ENCODE assay signal across 11 cellular contexts in the genomic region with DNA sequence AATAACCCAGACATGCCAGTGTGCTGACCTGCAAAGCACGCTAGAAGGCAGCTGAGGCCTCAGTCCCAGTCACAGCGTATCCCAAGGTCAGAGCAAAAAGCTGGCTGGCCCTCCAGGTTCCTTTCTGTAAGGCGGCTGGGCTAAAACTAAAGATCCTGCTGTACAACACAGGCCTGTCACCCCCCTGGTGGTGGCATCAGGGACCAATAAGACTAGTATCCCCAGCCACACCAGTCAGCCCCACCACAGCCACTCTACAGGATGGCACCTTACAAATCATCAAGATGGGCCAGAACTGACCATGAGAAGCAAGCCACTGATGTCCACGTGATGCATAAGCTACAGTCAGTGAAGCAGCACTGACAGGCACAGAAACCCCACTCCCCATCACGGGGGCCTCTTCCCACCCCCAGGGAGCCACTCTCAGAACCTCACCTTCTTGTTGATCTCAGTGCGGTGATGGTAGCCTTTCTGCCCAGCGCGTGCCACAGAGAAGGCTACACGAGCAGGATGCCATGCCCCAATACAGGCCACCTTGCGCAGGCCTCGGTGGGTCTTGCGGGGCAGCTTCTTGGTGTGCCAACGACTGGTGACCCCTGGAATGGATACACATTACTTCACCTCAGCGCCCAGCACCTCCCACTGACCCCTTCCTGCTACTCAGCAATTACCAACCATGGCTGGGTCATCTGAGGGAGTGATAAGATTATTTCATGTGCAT. TPM values are rescaled to one million over a fixed set of nuclear protein-coding genes. Genes with fewer than 3 reads are reported as not detected.
A peak's percentile ranks its signal among the peaks of the same experiment; 100 is the strongest.
DNase-seq lines count a peak whose midpoint lies in the region; ATAC-seq and TF ChIP-seq lines count a peak whose summit lies in the region.
"Had no signal": no experiment of that assay in that cellular context is flagged by ENCODE, and none has a peak within 500 bp of the region (broad histone marks: within the 10 kb centered on the region; RNA-seq: fewer than 3 reads in every experiment).

No MANE protein-coding gene starts in this region.

- DNase-seq in activated CD4-positive, alpha-beta memory T cell treated with anti-CD3 and anti-CD28 coated beads for 36 hours: no peak
- no peak for DNase-seq in activated CD4-positive, alpha-beta memory T cell treated with anti-CD3 and anti-CD28 coated beads, Interleukin-2, amount 10 ng/mL, durations not matched to agents 7 days and 5 days
- DNase-seq in T-helper 17 cell: no peak
- DNase-seq in erythroblast (lab: John Stamatoyannopoulos, UW): peak; percentile 19 to 32
- DNase-seq in SK-N-DZ (ENCODE audit: low spot score): no peak
- no peak for DNase-seq in Kasumi-1 (lab: John Stamatoyannopoulos, UW)
- no peak for DNase-seq in MG63
- DNase-seq: activated B cell treated with CpG ODN at 0.5 μM for 24 hours, NCI-H1694 had no signal

- no peak for TF ChIP-seq POLR2A in erythroblast (IDR thresholded peaks at IDR 0.05; ENCODE audit: low read length)

- no peaks in the 10 kb centered on the region for H3K9me3 ChIP-seq in T-helper 17 cell (ENCODE audit: control insufficient read depth, low read length, poor library complexity, severe bottlenecking)
- H3K9me3 ChIP-seq in MG63: peaks cover 4% of the 10 kb centered on the region; the same call in 1 of the 2 replicates
- H3K9me3 ChIP-seq: left lung had no signal

- intact Hi-C loops in activated CD4-positive, alpha-beta memory T cell treated with anti-CD3 and anti-CD28 coated beads for 36 hours (cut with micrococcal nuclease): loop anchor here (10.0 kb wide), 2 partner anchors 560 to 590 kb away; a partner anchor contains a TSS

- H3K27ac Mint-ChIP-seq in activated CD4-positive, alpha-beta memory T cell treated with anti-CD3 and anti-CD28 coated beads for 36 hours: peak overlapping the region; percentile 13
- no peak overlapping the region for H3K27ac Mint-ChIP-seq in activated CD4-positive, alpha-beta memory T cell treated with anti-CD3 and anti-CD28 coated beads, Interleukin-2, amount 10 ng/mL, durations not matched to agents 7 days and 5 days
- H3K27ac Mint-ChIP-seq in T-helper 17 cell: peak overlapping the region; percentile 100
- H3K27ac Mint-ChIP-seq in stimulated activated naive CD8-positive, alpha-beta T cell treated with anti-CD3 and anti-CD28 coated beads, Interleukin-15, Interleukin-2, amounts not matched to agents 100 ng/mL and 50 ng/mL, for 24 hours: peak overlapping the region; percentile 100

- CTCF ChIA-PET in activated CD4-positive, alpha-beta memory T cell treated with anti-CD3 and anti-CD28 coated beads for 36 hours (lab: Charles Lee): interaction anchor here (0.9 to 7.0 kb wide), 5 partner anchors 8 to 445 kb away, joined by 3 to 68 read pairs (median 5); no protein-coding TSS in a partner anchor
- CTCF ChIA-PET in activated CD4-positive, alpha-beta memory T cell treated with anti-CD3 and anti-CD28 coated beads, Interleukin-2, amount 10 ng/mL, durations not matched to agents 7 days and 5 days (lab: Charles Lee): interaction anchor here (0.8 to 8.1 kb wide), 6 partner anchors 10 to 311 kb away, joined by 3 to 115 read pairs (median 11); a partner anchor contains a TSS

- H3K36me3 Mint-ChIP-seq in activated CD4-positive, alpha-beta memory T cell treated with anti-CD3 and anti-CD28 coated beads for 36 hours: peaks cover 76% of the 10 kb centered on the region
- peaks cover 82% of the 10 kb centered on the region for H3K36me3 Mint-ChIP-seq in activated CD4-positive, alpha-beta memory T cell treated with anti-CD3 and anti-CD28 coated beads, Interleukin-2, amount 10 ng/mL, durations not matched to agents 7 days and 5 days (ENCODE audit: low read depth)
- H3K36me3 Mint-ChIP-seq in T-helper 17 cell (ENCODE audit: low read depth): peaks cover 5% of the 10 kb centered on the region
- peaks cover 81% of the 10 kb centered on the region for H3K36me3 Mint-ChIP-seq in stimulated activated naive CD8-positive, alpha-beta T cell treated with anti-CD3 and anti-CD28 coated beads, Interleukin-15, Interleukin-2, amounts not matched to agents 100 ng/mL and 50 ng/mL, for 24 hours (ENCODE audit: low read depth)

- H3K4me3 ChIP-seq in MG63: no peak overlapping the region

- no peaks in the 10 kb centered on the region for H3K9me3 Mint-ChIP-seq in activated CD4-positive, alpha-beta memory T cell treated with anti-CD3 and anti-CD28 coated beads for 36 hours
- no peaks in the 10 kb centered on the region for H3K9me3 Mint-ChIP-seq in activated CD4-positive, alpha-beta memory T cell treated with anti-CD3 and anti-CD28 coated beads, Interleukin-2, amount 10 ng/mL, durations not matched to agents 7 days and 5 days
- no peaks in the 10 kb centered on the region for H3K9me3 Mint-ChIP-seq in stimulated activated naive CD8-positive, alpha-beta T cell treated with anti-CD3 and anti-CD28 coated beads, Interleukin-15, Interleukin-2, amounts not matched to agents 100 ng/mL and 50 ng/mL, for 24 hours
- H3K9me3 Mint-ChIP-seq: activated B cell treated with CpG ODN at 0.5 μM for 24 hours had no signal

- POLR2A ChIA-PET in activated CD4-positive, alpha-beta memory T cell treated with anti-CD3 and anti-CD28 coated beads for 36 hours (lab: Charles Lee): interaction anchor here (1.0 to 2.0 kb wide), 2 partner anchors 214 to 215 kb away, joined by 3 to 4 read pairs; no protein-coding TSS in a partner anchor
- POLR2A ChIA-PET in activated CD4-positive, alpha-beta memory T cell treated with anti-CD3 and anti-CD28 coated beads, Interleukin-2, amount 10 ng/mL, durations not matched to agents 7 days and 5 days (lab: Charles Lee): interaction anchor here (0.8 to 7.4 kb wide), 5 partner anchors 8 to 208 kb away, joined by 3 to 134 read pairs (median 4); no protein-coding TSS in a partner anchor

- H3K4me3 Mint-ChIP-seq in activated CD4-positive, alpha-beta memory T cell treated with anti-CD3 and anti-CD28 coated beads for 36 hours: no peak overlapping the region
- no peak overlapping the region for H3K4me3 Mint-ChIP-seq in activated CD4-positive, alpha-beta memory T cell treated with anti-CD3 and anti-CD28 coated beads, Interleukin-2, amount 10 ng/mL, durations not matched to agents 7 days and 5 days
- no peak overlapping the region for H3K4me3 Mint-ChIP-seq in T-helper 17 cell
- peak overlapping the region; percentile 99 for H3K4me3 Mint-ChIP-seq in stimulated activated naive CD8-positive, alpha-beta T cell treated with anti-CD3 and anti-CD28 coated beads, Interleukin-15, Interleukin-2, amounts not matched to agents 100 ng/mL and 50 ng/mL, for 24 hours
- H3K4me3 Mint-ChIP-seq: activated B cell treated with CpG ODN at 0.5 μM for 24 hours had no signal

- peaks cover 81% of the 10 kb centered on the region for H3K36me3 ChIP-seq in MG63

- no peaks in the 10 kb centered on the region; the same call in 1 of the 2 replicates for H3K27me3 ChIP-seq in MG63
- H3K27me3 ChIP-seq: left lung had no signal

- H3K27me3 Mint-ChIP-seq in activated CD4-positive, alpha-beta memory T cell treated with anti-CD3 and anti-CD28 coated beads for 36 hours: no peaks in the 10 kb centered on the region
- H3K27me3 Mint-ChIP-seq in activated CD4-positive, alpha-beta memory T cell treated with anti-CD3 and anti-CD28 coated beads, Interleukin-2, amount 10 ng/mL, durations not matched to agents 7 days and 5 days: no peaks in the 10 kb centered on the region
- no peaks in the 10 kb centered on the region for H3K27me3 Mint-ChIP-seq in T-helper 17 cell
- peaks cover under 1% of the 10 kb centered on the region for H3K27me3 Mint-ChIP-seq in stimulated activated naive CD8-positive, alpha-beta T cell treated with anti-CD3 and anti-CD28 coated beads, Interleukin-15, Interleukin-2, amounts not matched to agents 100 ng/mL and 50 ng/mL, for 24 hours
- H3K27me3 Mint-ChIP-seq: activated B cell treated with CpG ODN at 0.5 μM for 24 hours had no signal

- peaks cover 46% of the 10 kb centered on the region for H3K4me1 Mint-ChIP-seq in activated CD4-positive, alpha-beta memory T cell treated with anti-CD3 and anti-CD28 coated beads for 36 hours (ENCODE audit: low read depth)
- H3K4me1 Mint-ChIP-seq in activated CD4-positive, alpha-beta memory T cell treated with anti-CD3 and anti-CD28 coated beads, Interleukin-2, amount 10 ng/mL, durations not matched to agents 7 days and 5 days: peaks cover 66% of the 10 kb centered on the region
- H3K4me1 Mint-ChIP-seq in T-helper 17 cell: peaks cover 52% of the 10 kb centered on the region
- peaks cover 62% of the 10 kb centered on the region for H3K4me1 Mint-ChIP-seq in stimulated activated naive CD8-positive, alpha-beta T cell treated with anti-CD3 and anti-CD28 coated beads, Interleukin-15, Interleukin-2, amounts not matched to agents 100 ng/mL and 50 ng/mL, for 24 hours (ENCODE audit: low read depth)

- no peak for ATAC-seq in T-helper 17 cell
- ATAC-seq: left lung had no signal

RNA-seq across cellular contexts. Expression of a gene that starts 5.0 kb away (rescaled TPM):
- total RNA-seq in activated CD4-positive, alpha-beta memory T cell treated with anti-CD3 and anti-CD28 coated beads for 36 hours: 1,000 to 10,000 TPM; 2,986 to 3,013 TPM
- 1,000 to 10,000 TPM; 1,526 to 1,529 TPM for total RNA-seq in activated CD4-positive, alpha-beta memory T cell treated with anti-CD3 and anti-CD28 coated beads, Interleukin-2, amount 10 ng/mL, durations not matched to agents 7 days and 5 days
- 1,000 to 10,000 TPM; 3,215 to 3,260 TPM for total RNA-seq in T-helper 17 cell
- 2,027 and 2,185 TPM in 2 replicates for polyA plus RNA-seq in SK-N-DZ (2014; cell fraction: cytosol; rRNA removed)
- 1,397 and 1,558 TPM in 2 replicates for polyA plus RNA-seq in SK-N-DZ (2014; cell fraction: nucleus; rRNA removed)
- 2,271 and 3,763 TPM in 2 replicates for total RNA-seq in MG63 (2014; rRNA removed; shearing (Covaris generic); ENCODE audit: low replicate concordance)

RNA-seq across cellular contexts. Expression of a gene that starts 35.4 kb away (rescaled TPM):
- not detected for total RNA-seq in activated CD4-positive, alpha-beta memory T cell treated with anti-CD3 and anti-CD28 coated beads for 36 hours
- total RNA-seq in activated CD4-positive, alpha-beta memory T cell treated with anti-CD3 and anti-CD28 coated beads, Interleukin-2, amount 10 ng/mL, durations not matched to agents 7 days and 5 days: under 1 TPM in 1 of 2 experiments, not detected in 1; 0.15 TPM
- 1 to 10 TPM in 1 of 2 donors, under 1 TPM in 1; 0.47 to 1.1 TPM for total RNA-seq in T-helper 17 cell
- polyA plus RNA-seq in SK-N-DZ (2014; cell fraction: cytosol; rRNA removed): 21.5 and 24.3 TPM in 2 replicates
- polyA plus RNA-seq in SK-N-DZ (2014; cell fraction: nucleus; rRNA removed): 43.1 and 61.9 TPM in 2 replicates
- 32.3 and 58.3 TPM in 2 replicates for total RNA-seq in MG63 (2014; rRNA removed; shearing (Covaris generic); ENCODE audit: low replicate concordance)

Comparison
In these comparisons a context has a peak if more than half of its experiments do, and no peak if none do; other contexts are left out.
1. DNase-seq: peak in erythroblast (2 of 2); none in activated CD4-positive, alpha-beta memory T cell treated with anti-CD3 and anti-CD28 coated beads for 36 hours (single experiment), activated CD4-positive, alpha-beta memory T cell treated with anti-CD3 and anti-CD28 coated beads, Interleukin-2, amount 10 ng/mL, durations not matched to agents 7 days and 5 days (single experiment), T-helper 17 cell (0 of 3), SK-N-DZ (single experiment), Kasumi-1 (0 of 2) and MG63 (single experiment).
2. RNA of a gene that starts 35.4 kb away (total RNA-seq): 32.3 to 58.3 TPM in MG63; 0.47 to 1.1 TPM in T-helper 17 cell, 0.15 TPM in activated CD4-positive, alpha-beta memory T cell treated with anti-CD3 and anti-CD28 coated beads, Interleukin-2, amount 10 ng/mL, durations not matched to agents 7 days and 5 days and not detected in activated CD4-positive, alpha-beta memory T cell treated with anti-CD3 and anti-CD28 coated beads for 36 hours; every median in the first group is over 10 times any median in the second.